In the genomic region with DNA sequence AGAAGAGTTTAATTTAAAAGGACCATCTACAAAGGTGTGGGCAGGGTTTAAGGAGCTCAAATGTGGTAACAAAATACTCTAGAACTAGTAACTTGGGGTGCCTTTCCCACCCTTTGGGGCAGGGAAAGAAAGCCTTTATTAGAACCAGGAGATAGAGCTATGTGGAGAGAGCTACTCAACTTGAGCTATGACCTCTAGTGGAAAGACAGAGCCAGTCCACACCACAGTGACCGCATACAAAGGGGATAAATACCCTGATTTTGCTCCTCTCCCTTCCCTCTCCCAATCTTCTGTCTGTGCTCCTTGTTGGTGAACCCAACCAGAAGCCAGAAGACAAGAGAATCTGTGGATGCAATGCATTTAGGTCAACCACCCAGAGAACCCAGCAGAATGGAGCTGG, we compare ENCODE assay signal across 8 cellular contexts. TPM values are rescaled to one million over a fixed set of nuclear protein-coding genes. Genes with fewer than 3 reads are reported as not detected.
DNase-seq lines count a peak whose midpoint lies in the region; ATAC-seq and TF ChIP-seq lines count a peak whose summit lies in the region.
"Had no signal": no experiment of that assay in that cellular context is flagged by ENCODE, and none has a peak within 500 bp of the region (broad histone marks: within the 10 kb centered on the region; RNA-seq: fewer than 3 reads in every experiment).

No MANE protein-coding gene starts in this region.

- H3K9me3 ChIP-seq in Panc1 (ENCODE audit: control insufficient read depth, insufficient read depth, low read depth, low read length), result no peaks in the 10 kb centered on the region
- no peaks in the 10 kb centered on the region for H3K9me3 ChIP-seq in transverse colon

- intact Hi-C loops in Panc1 (cut with micrococcal nuclease; ENCODE audit: unreplicated experiment) (no loop called here), transverse colon (cut with DNase I; ENCODE audit: low total_unique reads) (no loop called here)

- WGBS in transverse colon (ENCODE audit: low coverage in 1 of 2), 2 donors, result 71 to 78% methylated on average over 1 of the region's 1 CpG

- H3K4me3 ChIP-seq in Panc1 (ENCODE audit: low read depth in 2 of 2, low read length in 2 of 2), result no peak overlapping the region
- H3K4me3 ChIP-seq in fibroblast of the aortic adventitia (ENCODE audit: low read depth, low read length), result no peak overlapping the region
- no peak overlapping the region for H3K4me3 ChIP-seq in transverse colon

- POLR2A ChIA-PET in Panc1 (lab: Charles Lee), result no interaction called here

- BruUV-seq in Panc1 (replicated peaks; lab: Mats Ljungman, UMichigan), result no TSS peak

- H3K27me3 ChIP-seq in Panc1 (ENCODE audit: control insufficient read depth, insufficient read depth, low read length), result no peaks in the 10 kb centered on the region; the same call in 1 of the 2 replicates
- no peaks in the 10 kb centered on the region for H3K27me3 ChIP-seq in transverse colon

- ATAC-seq in Panc1 (peak; percentile 89), GM21737 (IDR thresholded peaks at IDR 0.05; ENCODE audit: unreplicated experiment) (no peak)

- H3K36me3 ChIP-seq in Panc1 (ENCODE audit: control insufficient read depth, insufficient read depth, low read length) (no peaks in the 10 kb centered on the region), transverse colon (no peaks in the 10 kb centered on the region)

- TF ChIP-seq CTCF in GM12874 (IDR thresholded peaks at IDR 0.05; ENCODE audit: insufficient read depth, low read depth, low read length) (0 out of 2 replicates have a peak, but pooled peaks have one; percentile 22), Panc1 (IDR thresholded peaks at IDR 0.05) (peak; percentile 66), fibroblast of the aortic adventitia (IDR thresholded peaks at IDR 0.05; ENCODE audit: insufficient read depth, low read length) (peak; percentile 40), transverse colon (IDR thresholded peaks at IDR 0.05) (no peak)

- TF ChIP-seq POLR2A in transverse colon (IDR thresholded peaks at IDR 0.05), result no peak

- CTCF ChIA-PET in Panc1 (lab: Charles Lee), result interaction anchor here (0.6 to 1.0 kb wide), 4 partner anchors 18 to 150 kb away, joined by 3 to 6 read pairs (median 4); no protein-coding TSS in a partner anchor

- no peak for TF ChIP-seq EP300 in transverse colon (IDR thresholded peaks at IDR 0.05; ENCODE audit: low read depth)

- in situ Hi-C loops in Panc1 (cut with HindIII; ENCODE audit: low pct_unique_long_range_greater_than_20kb, low sequenced_read_pairs), result no loop called here
- in situ Hi-C loops in transverse colon (cut with MboI; ENCODE audit: low pct_ligation_motif_present in 1 of 4, low pct_unique_long_range_greater_than_20kb in 1 of 4, low sequenced_read_pairs in 3 of 4), result no loop called here

- H3K4me1 ChIP-seq in Panc1 (ENCODE audit: control insufficient read depth, insufficient read depth, low read length) (no peaks in the 10 kb centered on the region), transverse colon (peaks cover 0 to 12% (median 3%) of the 10 kb centered on the region in 4 donors)

- H3K27ac ChIP-seq in Panc1 (ENCODE audit: low read length), result no peak overlapping the region
- H3K27ac ChIP-seq in transverse colon, result no peak overlapping the region

- no peak for DNase-seq in Panc1 (ENCODE audit: low read depth, low spot score)
- no peak for DNase-seq in fibroblast of the aortic adventitia (ENCODE audit: low read depth)
- peak; percentile 12 for DNase-seq in renal cortical epithelial cell (ENCODE audit: low read depth)
- no peak for DNase-seq in dedifferentiated amniotic fluid mesenchymal stem cell (ENCODE audit: extremely low spot score)
- no peak for DNase-seq in transverse colon
- DNase-seq: NCI-H2171 treated with DMSO at 0.1 percent for 48 hours had no signal

RNA-seq across cellular contexts. Expression of gene JAK1, which starts 54.4 kb away (rescaled TPM):
- 138 TPM for total RNA-seq in Panc1 (2021; ENCODE audit: unreplicated experiment)
- polyA plus RNA-seq in Panc1 (2012; ENCODE audit: insufficient read length), result 67.5 TPM
- 159 and 255 TPM in 2 replicates for total RNA-seq in fibroblast of the aortic adventitia (ENCODE audit: low replicate concordance)
- total RNA-seq in renal cortical epithelial cell, result 305 and 415 TPM in 2 replicates
- 100 to 1,000 TPM in 3 of 4 donors, 10 to 100 TPM in 1; 52.9 to 169 (median 126) TPM for total RNA-seq in transverse colon

Comparison
In these comparisons a context has a peak if more than half of its experiments do, and no peak if none do; other contexts are left out.
1. CTCF ChIP-seq: peak in GM12874 (single experiment), Panc1 (single experiment) and fibroblast of the aortic adventitia (single experiment); none in transverse colon (0 of 5).